20 cellular contexts compared by ENCODE assay signal in genomic region chr4:8916251-8916913, GRCh38. TPM values are rescaled to one million over a fixed set of nuclear protein-coding genes. Genes with fewer than 3 reads are reported as not detected.
DNase-seq lines count a peak whose midpoint lies in the region; ATAC-seq and TF ChIP-seq lines count a peak whose summit lies in the region.
"Had no signal": no experiment of that assay in that cellular context is flagged by ENCODE, and none has a peak within 500 bp of the region (broad histone marks: within the 10 kb centered on the region; RNA-seq: fewer than 3 reads in every experiment).

No MANE protein-coding gene starts in this region.

- H3K4me3 ChIP-seq in coronary artery, result no peak overlapping the region
- H3K4me3 ChIP-seq: ascending aorta, GM12878, GM23338, left ventricle myocardium inferior, ovary, skin epidermis had no signal

- no peak for TF ChIP-seq CTCF in coronary artery (IDR thresholded peaks at IDR 0.05)

- H3K4me1 Mint-ChIP-seq in natural killer cell treated with Interleukin-12 subunit alpha and Interleukin-12 subunit beta and Interleukin-15 and Interleukin-18, amount 100 ng/mL, for 72 hours (ENCODE audit: low read depth in 2 of 2), result peaks cover 0 to 2% of the 10 kb centered on the region in 2 donors
- H3K4me1 Mint-ChIP-seq: B cell, GM23338 had no signal

- H3K36me3 Mint-ChIP-seq in natural killer cell treated with Interleukin-12 subunit alpha and Interleukin-12 subunit beta and Interleukin-15 and Interleukin-18, amount 100 ng/mL, for 72 hours, result no peaks in the 10 kb centered on the region

- no peaks in the 10 kb centered on the region for H3K9me3 Mint-ChIP-seq in natural killer cell treated with Interleukin-12 subunit alpha and Interleukin-12 subunit beta and Interleukin-15 and Interleukin-18, amount 100 ng/mL, for 72 hours
- H3K9me3 Mint-ChIP-seq: GM23338 had no signal

- no peak overlapping the region for H3K4me3 Mint-ChIP-seq in natural killer cell treated with Interleukin-12 subunit alpha and Interleukin-12 subunit beta and Interleukin-15 and Interleukin-18, amount 100 ng/mL, for 72 hours
- H3K4me3 Mint-ChIP-seq: B cell, GM23338 had no signal

- DNase-seq in A172 (ENCODE audit: low spot score) (peak; percentile 37), GM03348 (ENCODE audit: low spot score) (peak; percentile 5), coronary artery (ENCODE audit: low spot score) (peak; percentile 49)
- peak; percentile 52 for DNase-seq in natural killer cell treated with Interleukin-12 subunit alpha and Interleukin-12 subunit beta and Interleukin-15 and Interleukin-18, amount 100 ng/mL, for 72 hours (ENCODE audit: low spot score)
- no peak for DNase-seq in NK-92 treated with Interleukin-12 subunit alpha and Interleukin-12 subunit beta, amount 100 ng/mL, for 24 hours (lab: John Stamatoyannopoulos, UW)
- DNase-seq: activated CD4-positive, alpha-beta T cell treated with anti-CD3 and anti-CD28 coated beads, Interleukin-2, amount 50 U/mL, for 48 hours; foreskin fibroblast; left ventricle myocardium inferior; NCI-H1105; NCI-H82; SW 1271 had no signal

- peaks cover 2 to 10% of the 10 kb centered on the region in 2 donors for H3K27me3 Mint-ChIP-seq in natural killer cell treated with Interleukin-12 subunit alpha and Interleukin-12 subunit beta and Interleukin-15 and Interleukin-18, amount 100 ng/mL, for 72 hours
- H3K27me3 Mint-ChIP-seq: B cell had no signal

- no peak for ATAC-seq in natural killer cell treated with Interleukin-12 subunit alpha and Interleukin-12 subunit beta and Interleukin-15 and Interleukin-18, amount 100 ng/mL, for 72 hours
- ATAC-seq in GM19452 (IDR thresholded peaks at IDR 0.05; ENCODE audit: unreplicated experiment), result no peak
- ATAC-seq in GM21825 (IDR thresholded peaks at IDR 0.05; ENCODE audit: unreplicated experiment), result no peak

- no peak overlapping the region for H3K27ac ChIP-seq in coronary artery
- H3K27ac ChIP-seq: ascending aorta, left ventricle myocardium inferior, ovary, skin epidermis had no signal

- H3K27ac Mint-ChIP-seq in natural killer cell treated with Interleukin-12 subunit alpha and Interleukin-12 subunit beta and Interleukin-15 and Interleukin-18, amount 100 ng/mL, for 72 hours, result no peak overlapping the region
- H3K27ac Mint-ChIP-seq: B cell, GM23338 had no signal

RNA-seq across cellular contexts. Expression of gene HMX1, which starts 44.7 kb away (rescaled TPM):
- not detected in 2 replicates for total RNA-seq in A172 (2014; rRNA removed; shearing (Covaris generic))
- not detected for total RNA-seq in natural killer cell treated with Interleukin-12 subunit alpha and Interleukin-12 subunit beta and Interleukin-15 and Interleukin-18, amount 100 ng/mL, for 72 hours
- total RNA-seq: ascending aorta, B cell, G401, GM12878, left ventricle myocardium inferior, ovary had no signal
